Comparison of ENCODE assay signal across 22 cellular contexts in the genomic region with DNA sequence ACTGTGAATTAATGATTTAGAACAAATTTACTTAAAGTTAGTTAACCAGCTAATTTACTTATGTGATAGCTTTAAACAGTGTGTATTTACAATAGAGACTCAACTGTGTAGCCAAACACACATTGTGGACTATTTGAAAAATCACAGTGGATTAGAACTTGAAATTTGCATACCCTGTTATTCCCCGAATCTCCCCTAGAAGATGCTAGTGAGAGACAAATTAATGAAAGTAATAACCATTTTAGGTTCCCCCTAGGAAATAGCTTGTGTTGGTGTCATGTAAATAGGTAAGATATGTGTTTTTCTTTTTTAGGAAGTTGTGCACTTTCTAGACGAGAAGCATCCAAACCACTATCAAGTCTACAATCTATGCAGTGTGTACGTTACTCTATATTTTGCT.
DNase-seq lines count a peak whose midpoint lies in the region; ATAC-seq, FAIRE-seq and TF ChIP-seq lines count a peak whose summit lies in the region.
"Had no signal": no experiment of that assay in that cellular context is flagged by ENCODE, and none has a peak within 500 bp of the region (broad histone marks: within the 10 kb centered on the region; RNA-seq: fewer than 3 reads in every experiment).

No MANE protein-coding gene starts in this region.

- intact Hi-C loops in heart left ventricle (cut with DNase I), result no loop called here

- no peaks in the 10 kb centered on the region for H3K36me3 Mint-ChIP-seq in endodermal cell (ENCODE audit: low read depth)
- no peaks in the 10 kb centered on the region for H3K36me3 Mint-ChIP-seq in activated T-cell treated with anti-CD3 and anti-CD28 coated beads, Interleukin-2, amount 50 U/mL, for 24 hours (ENCODE audit: low read depth)
- H3K36me3 Mint-ChIP-seq: CD8-positive, alpha-beta memory T cell had no signal

- H3K36me3 ChIP-seq in cardiac muscle cell (no peaks in the 10 kb centered on the region), heart left ventricle (no peaks in the 10 kb centered on the region), Loucy (ENCODE audit: insufficient read depth, low read length) (no peaks in the 10 kb centered on the region), endodermal cell (ENCODE audit: control insufficient read depth, insufficient read depth, low read length) (no peaks in the 10 kb centered on the region)
- H3K36me3 ChIP-seq: esophagus muscularis mucosa, upper lobe of left lung had no signal

- no peak for TF ChIP-seq POLR2A in heart left ventricle (IDR thresholded peaks at IDR 0.05)

- DNase-seq in cardiac muscle cell (ENCODE audit: low read depth in 1 of 2, low spot score in 1 of 2), result no peak
- DNase-seq in heart left ventricle, result no peak
- no peak for DNase-seq in endodermal cell
- DNase-seq in urothelium cell line (ENCODE audit: low spot score), result no peak
- DNase-seq in stimulated activated CD4-positive, alpha-beta T cell treated with anti-CD3 and anti-CD28 coated beads, Interleukin-4, amount 100 ng/mL, for 1 hour, result no peak
- DNase-seq in activated T-cell treated with anti-CD3 and anti-CD28 coated beads, Interleukin-2, amount 50 U/mL, for 24 hours, result no peak
- DNase-seq: activated B cell treated with CpG ODN at 0.5 μM for 24 hours; activated naive CD8-positive, alpha-beta T cell treated with anti-CD3 and anti-CD28 coated beads, Interleukin-2, amount 50 U/mL, for 24 hours; CD8-positive, alpha-beta memory T cell; DMS79 treated with DMSO at 0.1 percent for 48 hours; islet precursor cell; MM.1S; NCI-H2081 treated with DMSO at 0.1 percent for 48 hours; NCI-H69; stimulated activated naive CD8-positive, alpha-beta T cell treated with anti-CD3 and anti-CD28 coated beads, Interleukin-15, amount 100 ng/mL, for 72 hours; upper lobe of left lung had no signal

- no peaks in the 10 kb centered on the region for H4K20me1 ChIP-seq in Loucy (ENCODE audit: insufficient read depth, low read length, poor library complexity, severe bottlenecking)

- no peaks in the 10 kb centered on the region for H3K9me3 Mint-ChIP-seq in endodermal cell
- no peaks in the 10 kb centered on the region for H3K9me3 Mint-ChIP-seq in activated T-cell treated with anti-CD3 and anti-CD28 coated beads, Interleukin-2, amount 50 U/mL, for 24 hours
- H3K9me3 Mint-ChIP-seq: activated B cell treated with CpG ODN at 0.5 μM for 24 hours; activated naive CD8-positive, alpha-beta T cell treated with anti-CD3 and anti-CD28 coated beads, Interleukin-2, amount 50 U/mL, for 24 hours; CD8-positive, alpha-beta memory T cell; nephron; stimulated activated naive CD8-positive, alpha-beta T cell treated with anti-CD3 and anti-CD28 coated beads, Interleukin-15, amount 100 ng/mL, for 72 hours had no signal

- WGBS in heart left ventricle, 4 donors, result 69 to 74% (median 72%) methylated on average over 3 of the region's 3 CpGs
- WGBS in endodermal cell (ENCODE audit: insufficient coverage in 1 of 2, insufficient read length in 1 of 2), 2 experiments, result 80 to 88% methylated on average over 1 to 2 of the region's 3 CpGs

- H3K4me3 ChIP-seq in cardiac muscle cell (no peak overlapping the region), heart left ventricle (no peak overlapping the region), Loucy (ENCODE audit: low read length, poor library complexity, severe bottlenecking) (no peak overlapping the region), endodermal cell (ENCODE audit: low read length) (no peak overlapping the region)
- H3K4me3 ChIP-seq: A549, esophagus muscularis mucosa, upper lobe of left lung had no signal

- H3K27me3 Mint-ChIP-seq in endodermal cell (ENCODE audit: insufficient read depth), result peaks cover 7% of the 10 kb centered on the region
- peaks cover 17% of the 10 kb centered on the region for H3K27me3 Mint-ChIP-seq in activated T-cell treated with anti-CD3 and anti-CD28 coated beads, Interleukin-2, amount 50 U/mL, for 24 hours

- no peaks in the 10 kb centered on the region for H3K9me2 ChIP-seq in Loucy (replicated peaks; ENCODE audit: low read depth, low read length)

- ATAC-seq in heart left ventricle (no peak), HG03175 (IDR thresholded peaks at IDR 0.05; ENCODE audit: unreplicated experiment) (no peak)
- ATAC-seq: A549; activated naive CD8-positive, alpha-beta T cell treated with anti-CD3 and anti-CD28 coated beads, Interleukin-2, amount 50 U/mL, for 24 hours; stimulated activated naive CD8-positive, alpha-beta T cell treated with anti-CD3 and anti-CD28 coated beads, Interleukin-15, amount 100 ng/mL, for 72 hours had no signal

- H3K4me2 ChIP-seq in Loucy (ENCODE audit: low read depth, low read length, poor library complexity, severe bottlenecking), result no peak overlapping the region
- H3K4me2 ChIP-seq: A549 had no signal

- no peaks in the 10 kb centered on the region for H3K4me1 Mint-ChIP-seq in endodermal cell
- peaks cover 2% of the 10 kb centered on the region for H3K4me1 Mint-ChIP-seq in activated T-cell treated with anti-CD3 and anti-CD28 coated beads, Interleukin-2, amount 50 U/mL, for 24 hours (ENCODE audit: low read depth)
- H3K4me1 Mint-ChIP-seq: activated B cell treated with CpG ODN at 0.5 μM for 24 hours; nephron; stimulated activated naive CD8-positive, alpha-beta T cell treated with anti-CD3 and anti-CD28 coated beads, Interleukin-15, amount 100 ng/mL, for 72 hours had no signal

- H3K9me3 ChIP-seq in cardiac muscle cell (ENCODE audit: low read depth) (no peaks in the 10 kb centered on the region), heart left ventricle (peaks cover 0 to under 1% (median 0%) of the 10 kb centered on the region in 12 donors), Loucy (ENCODE audit: insufficient read depth, low read depth, low read length) (no peaks in the 10 kb centered on the region), endodermal cell (ENCODE audit: control insufficient read depth, low read length) (no peaks in the 10 kb centered on the region)
- H3K9me3 ChIP-seq: A549, esophagus muscularis mucosa, upper lobe of left lung had no signal

- no peaks in the 10 kb centered on the region for H3K79me2 ChIP-seq in Loucy (ENCODE audit: insufficient read depth, low read length)

- H2AFZ ChIP-seq in Loucy (ENCODE audit: low read length), result no peak overlapping the region

- H3K27ac ChIP-seq in cardiac muscle cell, result no peak overlapping the region
- H3K27ac ChIP-seq in heart left ventricle, result no peak overlapping the region
- no peak overlapping the region for H3K27ac ChIP-seq in endodermal cell (ENCODE audit: low read depth, low read length)
- H3K27ac ChIP-seq: A549, esophagus muscularis mucosa, upper lobe of left lung had no signal

- no peak for FAIRE-seq in urothelium cell line (lab: Jason Lieb, UNC)
- FAIRE-seq: A549, RCC 7860 had no signal

- no peak overlapping the region for H3K27ac Mint-ChIP-seq in endodermal cell
- no peak overlapping the region for H3K27ac Mint-ChIP-seq in activated T-cell treated with anti-CD3 and anti-CD28 coated beads, Interleukin-2, amount 50 U/mL, for 24 hours
- H3K27ac Mint-ChIP-seq: activated B cell treated with CpG ODN at 0.5 μM for 24 hours; activated naive CD8-positive, alpha-beta T cell treated with anti-CD3 and anti-CD28 coated beads, Interleukin-2, amount 50 U/mL, for 24 hours; CD8-positive, alpha-beta memory T cell; nephron; stimulated activated naive CD8-positive, alpha-beta T cell treated with anti-CD3 and anti-CD28 coated beads, Interleukin-15, amount 100 ng/mL, for 72 hours had no signal

- H3F3A ChIP-seq in Loucy (ENCODE audit: low read depth), result no peaks in the 10 kb centered on the region

- H3K27me3 ChIP-seq in cardiac muscle cell (peaks cover 10% of the 10 kb centered on the region), heart left ventricle (no peaks in the 10 kb centered on the region), Loucy (ENCODE audit: insufficient read depth, low read length, poor library complexity, severe bottlenecking) (no peaks in the 10 kb centered on the region), endodermal cell (ENCODE audit: control insufficient read depth, insufficient read depth, low read length, poor library complexity, severe bottlenecking) (no peaks in the 10 kb centered on the region)
- H3K27me3 ChIP-seq: esophagus muscularis mucosa, upper lobe of left lung had no signal

- H3K4me3 Mint-ChIP-seq in endodermal cell, result no peak overlapping the region
- H3K4me3 Mint-ChIP-seq in activated T-cell treated with anti-CD3 and anti-CD28 coated beads, Interleukin-2, amount 50 U/mL, for 24 hours, result no peak overlapping the region
- H3K4me3 Mint-ChIP-seq: activated B cell treated with CpG ODN at 0.5 μM for 24 hours; activated naive CD8-positive, alpha-beta T cell treated with anti-CD3 and anti-CD28 coated beads, Interleukin-2, amount 50 U/mL, for 24 hours; CD8-positive, alpha-beta memory T cell; nephron; stimulated activated naive CD8-positive, alpha-beta T cell treated with anti-CD3 and anti-CD28 coated beads, Interleukin-15, amount 100 ng/mL, for 72 hours had no signal

- H3K9ac ChIP-seq in Loucy (ENCODE audit: low read depth, low read length, poor library complexity, severe bottlenecking), result no peak overlapping the region
- no peak overlapping the region for H3K9ac ChIP-seq in endodermal cell (ENCODE audit: extremely low read depth, low read length, poor library complexity, severe bottlenecking)

- TF ChIP-seq CTCF in cardiac muscle cell (IDR thresholded peaks at IDR 0.05; ENCODE audit: low read depth, low read length) (peak; percentile 24), heart left ventricle (IDR thresholded peaks at IDR 0.05) (no peak), Loucy (conservative IDR thresholded peaks at IDR 0.05; ENCODE audit: low read length) (peak; percentile 62), endodermal cell (conservative IDR thresholded peaks at IDR 0.05) (peak; percentile 58)

- H3K4me1 ChIP-seq in cardiac muscle cell (ENCODE audit: low read depth) (no peaks in the 10 kb centered on the region), heart left ventricle (no peaks in the 10 kb centered on the region), Loucy (ENCODE audit: insufficient read depth, low read length, poor library complexity, severe bottlenecking) (no peaks in the 10 kb centered on the region), endodermal cell (ENCODE audit: control insufficient read depth, insufficient read depth, low read length) (no peaks in the 10 kb centered on the region)
- H3K4me1 ChIP-seq: A549, esophagus muscularis mucosa, upper lobe of left lung had no signal

Comparison
In these comparisons a context has a peak if more than half of its experiments do, and no peak if none do; other contexts are left out.
1. CTCF ChIP-seq: peak in cardiac muscle cell (single experiment), Loucy (single experiment) and endodermal cell (single experiment); none in heart left ventricle (0 of 12).